Comparison of ENCODE assay signal across 11 cellular contexts in the genomic region with DNA sequence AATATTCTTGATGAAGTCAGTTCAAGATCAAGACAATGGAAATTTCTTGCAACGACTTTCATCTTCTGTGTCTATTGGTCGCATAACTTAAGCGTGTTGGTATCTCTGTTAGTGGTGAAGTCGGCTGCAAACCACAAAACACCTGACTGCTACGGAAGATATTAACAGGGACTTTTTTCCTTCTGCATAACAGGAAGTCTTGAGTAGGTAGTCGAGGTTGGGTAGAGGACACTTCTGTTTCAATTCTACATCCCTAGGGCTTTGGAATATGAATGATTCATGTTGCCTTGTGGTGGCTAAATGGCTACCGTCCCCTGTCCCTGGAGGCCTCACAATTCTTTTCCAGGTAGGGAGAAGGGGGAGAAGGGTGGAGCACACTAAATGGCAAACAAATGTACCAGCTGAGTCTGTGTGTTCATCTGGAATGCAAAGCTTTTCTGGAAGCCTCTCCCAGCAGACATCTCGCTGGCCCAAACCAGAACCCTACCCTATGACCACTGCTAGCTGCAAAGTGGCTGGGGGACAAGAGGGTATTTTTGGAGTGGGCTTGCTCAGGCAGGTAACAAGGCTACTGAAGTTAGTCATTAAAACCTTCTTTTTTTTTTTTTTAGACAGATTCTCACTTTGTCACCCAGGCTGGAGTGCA. TPM values are rescaled to one million over a fixed set of nuclear protein-coding genes. Genes with fewer than 3 reads are reported as not detected.
DNase-seq lines count a peak whose midpoint lies in the region; ATAC-seq lines count a peak whose summit lies in the region.
"Had no signal": no experiment of that assay in that cellular context is flagged by ENCODE, and none has a peak within 500 bp of the region (broad histone marks: within the 10 kb centered on the region; RNA-seq: fewer than 3 reads in every experiment).

No MANE protein-coding gene starts in this region.

- H3K27me3 Mint-ChIP-seq in T-helper 17 cell: no peaks in the 10 kb centered on the region

- H3K36me3 Mint-ChIP-seq in T-helper 17 cell (ENCODE audit: low read depth): no peaks in the 10 kb centered on the region

- H3K4me3 Mint-ChIP-seq in T-helper 17 cell: peak overlapping the region; percentile 61

- peak overlapping the region; percentile 90 for H3K27ac Mint-ChIP-seq in T-helper 17 cell

- no peaks in the 10 kb centered on the region for H3K9me3 ChIP-seq in T-helper 17 cell (ENCODE audit: control insufficient read depth, low read length, poor library complexity, severe bottlenecking)

- peaks cover 14% of the 10 kb centered on the region for H3K4me1 Mint-ChIP-seq in T-helper 17 cell

- DNase-seq in T-helper 17 cell (peak in 1 of 3 donors; percentile 34), islet precursor cell (peak; percentile 33), NCI-H1048 (lab: John Stamatoyannopoulos, UW) (no peak), NCI-H2196 treated with DMSO at 0.1 percent for 48 hours (lab: John Stamatoyannopoulos, UW; ENCODE audit: unreplicated experiment) (no peak), DMS 273 treated with DMSO at 0.1 percent for 48 hours (lab: John Stamatoyannopoulos, UW) (no peak)
- no peak for DNase-seq in NK-92 treated with Interleukin-12 subunit alpha and Interleukin-12 subunit beta, amount 100 ng/mL, for 24 hours (lab: John Stamatoyannopoulos, UW)
- DNase-seq: NCI-H82 had no signal

- ATAC-seq in GM18508 (IDR thresholded peaks at IDR 0.05; ENCODE audit: insufficient read depth, unreplicated experiment) (peak; percentile 85), HG02759 (IDR thresholded peaks at IDR 0.05; ENCODE audit: unreplicated experiment) (peak; percentile 68), T-helper 17 cell (peak; percentile 95)

RNA-seq across cellular contexts. Expression of a gene that starts 34.6 kb away (rescaled TPM):
- not detected for total RNA-seq in T-helper 17 cell
- total RNA-seq: epithelial cell of proximal tubule, skeletal muscle tissue had no signal
